9 cellular contexts compared by ENCODE assay signal in genomic region chr4:6109842-6110560, GRCh38.
DNase-seq lines count a peak whose midpoint lies in the region; ATAC-seq and TF ChIP-seq lines count a peak whose summit lies in the region.
"Had no signal": no experiment of that assay in that cellular context is flagged by ENCODE, and none has a peak within 500 bp of the region (broad histone marks: within the 10 kb centered on the region; RNA-seq: fewer than 3 reads in every experiment).

No MANE protein-coding gene starts in this region.

- no peaks in the 10 kb centered on the region for H3K36me3 ChIP-seq in lower lobe of right lung
- H3K36me3 ChIP-seq: SJSA1 had no signal

- in situ Hi-C loops in astrocyte of the cerebellum (cut with HindIII; ENCODE audit: low sequenced_read_pairs) = no loop called here

- H3K4me3 ChIP-seq in astrocyte of the cerebellum (ENCODE audit: low read depth, low read length) (no peak overlapping the region), lower lobe of right lung (no peak overlapping the region)
- H3K4me3 ChIP-seq: SJSA1 had no signal

- DNase-seq in DMS53 (lab: John Stamatoyannopoulos, UW) (peak; percentile 96), HuH-7.5 (ENCODE audit: low spot score) (peak; percentile 45), astrocyte of the cerebellum (ENCODE audit: low read depth) (no peak), lower lobe of right lung (no peak), C1 segment of cervical spinal cord (lab: John Stamatoyannopoulos, UW) (no peak), glomerular visceral epithelial cell (ENCODE audit: extremely low spot score) (no peak)

- peaks cover 7% of the 10 kb centered on the region for H3K27me3 ChIP-seq in lower lobe of right lung (ENCODE audit: low read depth)
- H3K27me3 ChIP-seq: SJSA1 had no signal

- ATAC-seq in lower lobe of right lung (peak in 1 of 2 donors; percentile 44), HG02973 (IDR thresholded peaks at IDR 0.05; ENCODE audit: unreplicated experiment) (no peak), HG02759 (IDR thresholded peaks at IDR 0.05; ENCODE audit: unreplicated experiment) (no peak)

- no peaks in the 10 kb centered on the region for H3K4me1 ChIP-seq in lower lobe of right lung
- H3K4me1 ChIP-seq: SJSA1 had no signal

- TF ChIP-seq CTCF in astrocyte of the cerebellum (IDR thresholded peaks at IDR 0.05; ENCODE audit: low read depth, low read length, missing control alignments) = peak; percentile 4
- peak; percentile 26 for TF ChIP-seq CTCF in lower lobe of right lung (IDR thresholded peaks at IDR 0.05)

- H3K9me3 ChIP-seq in lower lobe of right lung = no peaks in the 10 kb centered on the region
- H3K9me3 ChIP-seq: SJSA1 had no signal

- H3K27ac ChIP-seq in lower lobe of right lung = no peak overlapping the region
- H3K27ac ChIP-seq: SJSA1 had no signal

- intact Hi-C loops in lower lobe of right lung (cut with DNase I) = no loop called here

Comparison
In these comparisons a context has a peak if more than half of its experiments do, and no peak if none do; other contexts are left out.
1. DNase-seq: peak in DMS53 (single experiment) and HuH-7.5 (single experiment); none in astrocyte of the cerebellum (single experiment), lower lobe of right lung (single experiment), C1 segment of cervical spinal cord (0 of 14) and glomerular visceral epithelial cell (single experiment).